In the genomic region with DNA sequence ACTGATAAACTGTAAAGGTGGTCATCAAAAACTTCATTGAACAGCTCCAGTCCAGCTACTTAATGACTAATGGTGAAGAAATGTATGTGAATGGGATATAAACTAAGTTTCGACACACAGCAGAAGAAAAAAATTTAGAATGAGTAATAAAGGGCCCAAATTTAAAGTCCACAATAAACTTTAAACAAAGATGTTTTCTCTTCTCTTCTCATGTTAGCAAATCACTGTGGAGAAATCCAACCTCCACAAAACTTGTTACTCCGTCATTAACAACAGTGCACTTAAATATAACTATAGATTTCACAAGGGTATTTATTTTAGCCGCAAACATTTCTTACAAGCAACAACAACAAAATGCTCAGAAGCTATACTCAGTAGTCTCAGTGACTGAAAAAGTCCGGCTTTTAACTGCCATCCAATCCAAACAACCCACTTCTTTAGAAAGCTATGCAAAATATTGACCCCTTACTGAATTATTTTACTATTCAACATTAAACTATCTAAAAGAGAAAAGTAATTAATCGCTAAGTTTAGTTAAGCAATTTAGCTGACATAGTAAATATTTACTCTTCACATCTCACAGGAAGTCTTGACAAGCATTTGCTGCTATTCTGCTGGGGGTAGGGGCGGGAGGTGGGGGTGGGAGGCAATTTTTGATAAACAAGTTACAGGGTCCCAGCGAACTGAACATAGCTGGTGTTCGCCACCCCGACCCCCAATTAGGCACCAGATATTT, we compare ENCODE assay signal across 8 cellular contexts. TPM values are rescaled to one million over a fixed set of nuclear protein-coding genes. Genes with fewer than 3 reads are reported as not detected.
DNase-seq lines count a peak whose midpoint lies in the region; ATAC-seq, FAIRE-seq and TF ChIP-seq lines count a peak whose summit lies in the region.

No MANE protein-coding gene starts in this region.

- H3K4me3 ChIP-seq in coronary artery = peak overlapping the region; percentile 71
- peak overlapping the region; percentile 78 to 83 for H3K4me3 ChIP-seq in mucosa of rectum (ENCODE audit: low read length in 2 of 2)

- H3K9ac ChIP-seq in mucosa of rectum (ENCODE audit: low read depth in 1 of 2, low read length in 2 of 2) = no peak overlapping the region

- H3K4me3 Mint-ChIP-seq in CD14-positive monocyte = peak overlapping the region; percentile 94 to 96

- intact Hi-C loops in CD14-positive monocyte (cut with micrococcal nuclease) = loop anchor here in 1 of 2 donors (10.0 kb wide), 1 partner anchor 112 kb away; a partner anchor contains a TSS

- FAIRE-seq in GM12892 (lab: Jason Lieb, UNC) = no peak

- peaks cover 3 to 16% (median 9%) of the 10 kb centered on the region in 3 donors for H3K27me3 Mint-ChIP-seq in CD14-positive monocyte (ENCODE audit: low read depth in 3 of 3)

- H3K27ac ChIP-seq in coronary artery (no peak overlapping the region), mucosa of rectum (ENCODE audit: low read depth in 2 of 2, low read length in 2 of 2) (no peak overlapping the region)

- H3K4me1 ChIP-seq in mucosa of rectum (ENCODE audit: control insufficient read depth in 2 of 2, insufficient read depth in 2 of 2, low read length in 2 of 2) = peaks cover 5 to 8% of the 10 kb centered on the region in 2 donors

- peaks cover 0 to 3% of the 10 kb centered on the region in 2 donors for H3K36me3 Mint-ChIP-seq in CD14-positive monocyte

- peaks cover 0 to 2% (median 0%) of the 10 kb centered on the region in 7 donors for H3K9me3 Mint-ChIP-seq in CD14-positive monocyte

- TF ChIP-seq CTCF in CD14-positive monocyte (IDR thresholded peaks at IDR 0.05) = no peak
- TF ChIP-seq CTCF in coronary artery (IDR thresholded peaks at IDR 0.05) = no peak

- peaks cover 0 to 5% of the 10 kb centered on the region in 2 donors for H3K27me3 ChIP-seq in mucosa of rectum (ENCODE audit: control insufficient read depth in 2 of 2, insufficient read depth in 2 of 2, low read length in 2 of 2)

- TF ChIP-seq POLR2A in GM12892 (IDR thresholded peaks at IDR 0.05; ENCODE audit: low read depth, low read length) = no peak

- H3K36me3 ChIP-seq in mucosa of rectum (ENCODE audit: control insufficient read depth in 2 of 2, insufficient read depth in 2 of 2, low read length in 2 of 2) = no peaks in the 10 kb centered on the region

- H3K9me3 ChIP-seq in mucosa of rectum (ENCODE audit: control insufficient read depth in 2 of 2, low read length in 2 of 2) = no peaks in the 10 kb centered on the region

- no peak for DNase-seq in CD14-positive monocyte (ENCODE audit: low spot score)
- DNase-seq in LoVo (ENCODE audit: low spot score) = peak; percentile 50
- DNase-seq in coronary artery (ENCODE audit: low spot score) = no peak
- no peak for DNase-seq in GM12892 (ENCODE audit: insufficient read length)
- no peak for DNase-seq in activated T-cell treated with anti-CD3 and anti-CD28 coated beads, Interleukin-2, amount 50 U/mL, for 48 hours

- H3K27ac Mint-ChIP-seq in CD14-positive monocyte = peak overlapping the region in 5 of 7 donors; percentile 66 to 78 (median 76)

- H3K4me1 Mint-ChIP-seq in CD14-positive monocyte = peaks cover 34% of the 10 kb centered on the region

- ATAC-seq in HG03108 (IDR thresholded peaks at IDR 0.05; ENCODE audit: unreplicated experiment) = no peak
- no peak for ATAC-seq in HG03097 (IDR thresholded peaks at IDR 0.05; ENCODE audit: low FRiP score, unreplicated experiment)

RNA-seq across cellular contexts. Expression of a gene that starts 2.5 kb away (rescaled TPM):
- under 1 TPM; 0.78 to 1.00 TPM for polyA plus RNA-seq in CD14-positive monocyte
- not detected for polyA plus RNA-seq in GM12892 (2012; ENCODE audit: missing spikeins)
